ENCODE assay signal across 22 cellular contexts in genomic region chr4:32847466-32847865, GRCh38.
DNase-seq lines count a peak whose midpoint lies in the region; TF ChIP-seq lines count a peak whose summit lies in the region.
"Had no signal": no experiment of that assay in that cellular context is flagged by ENCODE, and none has a peak within 500 bp of the region (broad histone marks: within the 10 kb centered on the region; RNA-seq: fewer than 3 reads in every experiment).

No MANE protein-coding gene starts in this region.

- no peak overlapping the region for H3K4me3 ChIP-seq in cardiac fibroblast (replicated peaks in 1 of 2; ENCODE audit: low read depth in 2 of 2, low read length in 2 of 2)
- H3K4me3 ChIP-seq: dorsolateral prefrontal cortex, heart right ventricle, pancreas had no signal

- in situ Hi-C loops in GM13977 (cut with MboI; ENCODE audit: low pct_unique_long_range_greater_than_20kb, low sequenced_read_pairs, unreplicated experiment): no loop called here

- TF ChIP-seq CTCF in cardiac fibroblast (IDR thresholded peaks at IDR 0.05; ENCODE audit: low read depth, low read length) (no peak), GM13977 (IDR thresholded peaks at IDR 0.05; ENCODE audit: extremely low read depth, insufficient read depth, missing control alignments) (no peak)

- DNase-seq in ELR (ENCODE audit: low read depth) (peak; percentile 27), M059J (ENCODE audit: low read depth) (peak; percentile 7), cardiac fibroblast (ENCODE audit: low read depth in 2 of 2) (peak; percentile 3 to 5), left kidney (ENCODE audit: low read depth, low spot score) (peak; percentile 71), midbrain (lab: John Stamatoyannopoulos, UW) (no peak), GM13977 (ENCODE audit: low spot score) (no peak), hippocampal formation (lab: John Stamatoyannopoulos, UW) (no peak), NCI-H1105 (lab: John Stamatoyannopoulos, UW) (no peak)
- DNase-seq: activated CD4-positive, alpha-beta T cell treated with anti-CD3 and anti-CD28 coated beads, Interleukin-2, amount 10 ng/mL, durations not matched to agents 7 days and 5 days; activated CD8-positive, alpha-beta memory T cell treated with anti-CD3 and anti-CD28 coated beads, Interleukin-2, amount 50 U/mL, for 4 hours; activated effector memory CD4-positive, alpha-beta T cell treated with Interleukin-2 at 50 U/mL for 16 hours; COR-L47; dorsolateral prefrontal cortex; heart right ventricle; naive thymus-derived CD4-positive, alpha-beta T cell; NCI-H1694 treated with DMSO at 0.1 percent for 48 hours; NCI-H345; NK-92 treated with Interleukin-12 subunit alpha and Interleukin-12 subunit beta, amount 100 ng/mL, for 24 hours; pancreas; stimulated activated CD4-positive, alpha-beta T cell treated with anti-CD3 and anti-CD28 coated beads, Interleukin-1b, Interleukin-23, amount 100 ng/mL, for 48 hours; stimulated activated naive CD4-positive, alpha-beta T cell; T-cell had no signal

Comparison
In these comparisons a context has a peak if more than half of its experiments do, and no peak if none do; other contexts are left out.
1. DNase-seq: peak in ELR (single experiment), M059J (single experiment), cardiac fibroblast (2 of 2) and left kidney (single experiment); none in midbrain (single experiment), GM13977 (single experiment), hippocampal formation (0 of 2) and NCI-H1105 (single experiment).